In the genomic region with DNA sequence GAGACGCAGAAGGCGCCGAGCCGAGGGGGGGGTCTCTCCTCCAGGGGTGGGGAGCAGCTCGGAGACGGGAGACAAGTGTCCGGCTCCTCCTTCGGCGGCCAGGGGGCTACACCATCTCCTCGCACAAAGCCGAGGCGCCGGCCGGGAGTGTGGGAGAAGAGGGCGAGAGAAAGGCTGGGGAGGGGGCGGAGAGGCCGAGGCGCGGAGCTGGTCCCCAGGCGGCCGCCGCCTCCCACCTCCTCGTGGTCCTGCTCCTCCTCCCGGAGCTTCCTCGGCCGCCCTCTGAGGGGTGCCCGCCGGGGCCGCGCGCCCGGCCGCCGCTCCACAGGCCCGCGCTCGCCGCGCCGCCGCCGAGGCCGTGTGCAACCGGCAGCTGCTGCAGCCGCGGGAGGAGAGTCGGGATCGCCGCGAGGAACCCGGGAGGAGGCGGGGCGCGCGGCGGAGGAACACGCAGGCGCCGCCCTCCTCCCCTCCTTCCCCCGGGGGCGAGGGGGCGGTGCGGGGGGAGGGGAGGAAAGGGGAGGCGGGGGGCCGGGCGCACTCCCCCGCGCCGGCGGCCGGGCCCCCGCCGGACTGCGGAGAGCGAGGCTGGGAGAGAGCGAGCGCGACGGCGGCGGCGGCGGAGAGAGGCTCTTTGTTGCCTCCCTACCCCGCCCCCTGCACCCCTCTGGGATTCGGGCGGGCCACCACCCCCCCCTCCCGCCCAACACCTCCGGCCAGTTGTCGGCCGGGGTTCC, we compare ENCODE assay signal across 8 cellular contexts. TPM values are rescaled to one million over a fixed set of nuclear protein-coding genes. Genes with fewer than 3 reads are reported as not detected.
DNase-seq lines count a peak whose midpoint lies in the region; ATAC-seq, FAIRE-seq and TF ChIP-seq lines count a peak whose summit lies in the region.

A gene (minus strand): TSS at position 398 of the 737 bp plus-strand sequence. CDS start 433 bp downstream, outside the sequence.

- DNase-seq in AG09319 (ENCODE audit: extremely low read depth, low read depth), result peak; percentile 68
- peak; percentile 30 for DNase-seq in KBM-7
- DNase-seq in RPMI8226, result peak; percentile 59
- DNase-seq in Right ventricle myocardium superior, result peak; percentile 87
- no peak for DNase-seq in omental fat pad (ENCODE audit: low spot score)
- peak; percentile 90 for DNase-seq in urothelium cell line (ENCODE audit: low spot score)

- WGBS in adipose tissue, 3 donors, result 1% methylated on average over 20 to 84 of the region's 90 CpGs

- intact Hi-C loops in Right ventricle myocardium superior (cut with DNase I), result loop anchor here (10.0 kb wide), 1 partner anchor 168 kb away; no protein-coding TSS in a partner anchor

- peak; percentile 74 for ATAC-seq in GM19351 (IDR thresholded peaks at IDR 0.05; ENCODE audit: unreplicated experiment)
- peak; percentile 88 for ATAC-seq in Right ventricle myocardium superior (ENCODE audit: poor library complexity)
- ATAC-seq in omental fat pad (ENCODE audit: low FRiP score), result peak; percentile 76

- H3K27ac ChIP-seq in adipose tissue (ENCODE audit: low read depth, low read length), result peak within 1 kb of the TSS; percentile 36

- TF ChIP-seq CTCF in AG09319 (IDR thresholded peaks at IDR 0.05; ENCODE audit: low read depth, low read length), result no peak
- TF ChIP-seq CTCF in omental fat pad (IDR thresholded peaks at IDR 0.05), result no peak

- FAIRE-seq in urothelium cell line (lab: Jason Lieb, UNC), result no peak

- in situ Hi-C loops in KBM-7 (cut with MboI; ENCODE audit: low pct_unique_long_range_greater_than_20kb, low sequenced_read_pairs), result no loop called here

RNA-seq across cellular contexts. Expression of the gene that starts here (rescaled TPM):
- polyA plus RNA-seq in adipose tissue, result 10 to 100 TPM; 13.9 to 36.8 (median 18.8) TPM
- 70.4 TPM for total RNA-seq in Right ventricle myocardium superior
- 10 to 100 TPM; 18.7 to 60.7 (median 30.5) TPM for total RNA-seq in omental fat pad
